20 cellular contexts compared by ENCODE assay signal in the genomic region with DNA sequence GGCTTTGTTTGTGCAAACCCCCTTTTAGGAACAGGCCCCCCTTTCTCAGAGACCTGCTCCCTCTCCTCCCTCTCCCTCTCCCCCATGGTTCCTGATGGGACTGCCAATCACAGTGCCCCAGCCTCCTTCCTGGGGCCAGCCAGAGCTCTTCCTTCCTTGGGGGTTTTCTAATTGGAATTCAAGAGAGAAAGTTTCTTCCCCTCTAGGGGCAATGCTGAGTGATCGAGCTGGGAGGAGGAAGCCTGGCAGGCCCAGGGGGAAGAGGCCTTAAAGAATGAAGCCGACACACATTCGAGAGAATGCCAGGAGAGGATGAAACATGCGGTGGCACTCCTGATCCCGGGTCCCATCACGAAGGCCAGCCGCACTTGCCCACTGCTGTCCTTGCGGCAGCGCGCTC.
"Had no signal": no experiment of that assay in that cellular context is flagged by ENCODE, and none has a peak within 500 bp of the region (broad histone marks: within the 10 kb centered on the region; RNA-seq: fewer than 3 reads in every experiment).

No MANE protein-coding gene starts in this region.

- H3K4me2 ChIP-seq: KMS-11 had no signal

- H3K27ac Mint-ChIP-seq: activated CD4-positive, alpha-beta T cell treated with anti-CD3 and anti-CD28 coated beads for 36 hours; activated CD8-positive, alpha-beta T cell treated with anti-CD3 and anti-CD28 coated beads for 36 hours; activated naive CD4-positive, alpha-beta T cell treated with anti-CD3 and anti-CD28 coated beads, Interleukin-2, amount 50 U/mL, for 24 hours had no signal

- H3K27ac ChIP-seq: ascending aorta, body of pancreas, cardiac muscle cell, KMS-11, Peyer's patch had no signal

- H3K27me3 ChIP-seq: ascending aorta, cardiac muscle cell, Peyer's patch had no signal

- FAIRE-seq: TTC549 had no signal

- H3K36me3 ChIP-seq: ascending aorta, Peyer's patch had no signal

- DNase-seq: activated CD4-positive, alpha-beta T cell treated with anti-CD3 and anti-CD28 coated beads for 36 hours; activated CD4-positive, alpha-beta T cell treated with anti-CD3 and anti-CD28 coated beads, Interleukin-2, amount 50 U/mL, for 1 hour; activated CD8-positive, alpha-beta memory T cell treated with anti-CD3 and anti-CD28 coated beads, Interleukin-2, amount 50 U/mL, for 4 hours; activated CD8-positive, alpha-beta T cell treated with anti-CD3 and anti-CD28 coated beads for 36 hours; activated effector memory CD4-positive, alpha-beta T cell treated with Interleukin-2 at 50 U/mL for 16 hours; activated naive CD4-positive, alpha-beta T cell; body of pancreas; NCI-H1092 treated with DMSO at 0.1 percent for 48 hours; NCI-H1417 treated with DMSO at 0.1 percent for 48 hours; NCI-H1694; NCI-H2029; Peyer's patch; SHP77 treated with DMSO at 0.1 percent for 48 hours; T-helper 2 cell; T1000 had no signal

- H3K9me3 Mint-ChIP-seq: activated CD8-positive, alpha-beta T cell treated with anti-CD3 and anti-CD28 coated beads for 36 hours; activated naive CD4-positive, alpha-beta T cell treated with anti-CD3 and anti-CD28 coated beads, Interleukin-2, amount 50 U/mL, for 24 hours had no signal

- H3K4me1 Mint-ChIP-seq: activated CD4-positive, alpha-beta T cell treated with anti-CD3 and anti-CD28 coated beads for 36 hours; activated naive CD4-positive, alpha-beta T cell treated with anti-CD3 and anti-CD28 coated beads, Interleukin-2, amount 50 U/mL, for 24 hours had no signal

- H3K4me1 ChIP-seq: ascending aorta, Peyer's patch had no signal

- H3K4me3 ChIP-seq: ascending aorta, body of pancreas, cardiac muscle cell, Peyer's patch had no signal

- H3K4me3 Mint-ChIP-seq: activated CD4-positive, alpha-beta T cell treated with anti-CD3 and anti-CD28 coated beads for 36 hours; activated CD8-positive, alpha-beta T cell treated with anti-CD3 and anti-CD28 coated beads for 36 hours; activated naive CD4-positive, alpha-beta T cell treated with anti-CD3 and anti-CD28 coated beads, Interleukin-2, amount 50 U/mL, for 24 hours had no signal

- H3K9me3 ChIP-seq: ascending aorta, body of pancreas, Peyer's patch had no signal

- H3K9ac ChIP-seq: KMS-11 had no signal

- H3K36me3 Mint-ChIP-seq: activated naive CD4-positive, alpha-beta T cell treated with anti-CD3 and anti-CD28 coated beads, Interleukin-2, amount 50 U/mL, for 24 hours had no signal
